Comparison of ENCODE assay signal across 27 cellular contexts in genomic region chr3:53221827-53222182, GRCh38. TPM values are rescaled to one million over a fixed set of nuclear protein-coding genes. Genes with fewer than 3 reads are reported as not detected.
DNase-seq lines count a peak whose midpoint lies in the region; ATAC-seq and TF ChIP-seq lines count a peak whose summit lies in the region.
"Had no signal": no experiment of that assay in that cellular context is flagged by ENCODE, and none has a peak within 500 bp of the region (broad histone marks: within the 10 kb centered on the region; RNA-seq: fewer than 3 reads in every experiment).

No MANE protein-coding gene starts in this region.

- no peaks in the 10 kb centered on the region for H3K9me3 Mint-ChIP-seq in MCF 10A (ENCODE audit: unreplicated experiment)
- no peaks in the 10 kb centered on the region for H3K9me3 Mint-ChIP-seq in stimulated activated naive B cell treated with anti-CD40 and anti-IgM and Interleukin-4, amounts not matched to agents 10 μg/mL and 1 μg/mL and 100 μg/mL, for 72 hours
- H3K9me3 Mint-ChIP-seq: activated T-helper 17 cell treated with anti-CD3 and anti-CD28 coated beads, Interleukin-2, amount 50 U/mL, for 72 hours; H9 had no signal

- no peak overlapping the region for H3K4me2 ChIP-seq in mammary epithelial cell (ENCODE audit: insufficient read depth, low read depth, low read length)

- H3K36me3 ChIP-seq in mammary epithelial cell (ENCODE audit: insufficient read depth, low read length) (peaks cover 26% of the 10 kb centered on the region), mesodermal cell (ENCODE audit: control insufficient read depth, insufficient read depth, low read length) (peaks cover 43% of the 10 kb centered on the region)

- H3K27me3 Mint-ChIP-seq in MCF 10A (ENCODE audit: insufficient read depth, unreplicated experiment) (no peaks in the 10 kb centered on the region), T-helper 17 cell (no peaks in the 10 kb centered on the region)
- no peaks in the 10 kb centered on the region for H3K27me3 Mint-ChIP-seq in stimulated activated naive B cell treated with anti-CD40 and anti-IgM and Interleukin-4, amounts not matched to agents 10 μg/mL and 1 μg/mL and 100 μg/mL, for 72 hours
- H3K27me3 Mint-ChIP-seq: activated naive CD8-positive, alpha-beta T cell; activated T-helper 17 cell treated with anti-CD3 and anti-CD28 coated beads, Interleukin-2, amount 50 U/mL, for 72 hours had no signal

- H3K9me3 ChIP-seq in mammary epithelial cell (replicated peaks; ENCODE audit: insufficient read depth, low read length) (no peaks in the 10 kb centered on the region), T-helper 17 cell (ENCODE audit: control insufficient read depth, low read length, poor library complexity, severe bottlenecking) (no peaks in the 10 kb centered on the region), mesodermal cell (ENCODE audit: control insufficient read depth, low read length) (no peaks in the 10 kb centered on the region)
- H3K9me3 ChIP-seq: BE2C, sigmoid colon, transverse colon had no signal

- peaks cover 2% of the 10 kb centered on the region for H4K20me1 ChIP-seq in mammary epithelial cell (ENCODE audit: insufficient read depth, low read length)

- no peak overlapping the region for H3K4me3 ChIP-seq in mammary epithelial cell (replicated peaks in 1 of 3; ENCODE audit: insufficient read depth in 1 of 3, low read depth in 2 of 3, low read length in 3 of 3)
- no peak overlapping the region for H3K4me3 ChIP-seq in mesodermal cell (ENCODE audit: extremely low read depth, insufficient read depth, low read length, poor library complexity, severe bottlenecking)
- H3K4me3 ChIP-seq: GM12878, sigmoid colon, transverse colon had no signal

- H3K27ac ChIP-seq in mammary epithelial cell (ENCODE audit: insufficient read depth, low read depth, low read length) (no peak overlapping the region), mesodermal cell (ENCODE audit: low read depth, low read length, severe bottlenecking) (peak overlapping the region; percentile 67)
- H3K27ac ChIP-seq: transverse colon had no signal

- peaks cover 5% of the 10 kb centered on the region for H3K79me2 ChIP-seq in mammary epithelial cell (ENCODE audit: insufficient read depth, low read length)

- dilution Hi-C loops in mammary epithelial cell (cut with HindIII; ENCODE audit: low sequenced_read_pairs), result no loop called here

- no peaks in the 10 kb centered on the region for H3K4me1 Mint-ChIP-seq in MCF 10A (ENCODE audit: insufficient read depth, unreplicated experiment)
- peaks cover 3% of the 10 kb centered on the region for H3K4me1 Mint-ChIP-seq in T-helper 17 cell
- peaks cover 4 to 10% of the 10 kb centered on the region in 2 donors for H3K4me1 Mint-ChIP-seq in stimulated activated naive B cell treated with anti-CD40 and anti-IgM and Interleukin-4, amounts not matched to agents 10 μg/mL and 1 μg/mL and 100 μg/mL, for 72 hours

- TF ChIP-seq CTCF in MCF 10A (IDR thresholded peaks at IDR 0.05; ENCODE audit: unreplicated experiment), result no peak
- no peak for TF ChIP-seq CTCF in mammary epithelial cell (conservative IDR thresholded peaks at IDR 0.05 in 1 of 2, IDR thresholded peaks at IDR 0.05 in 1 of 2; ENCODE audit: extremely low read depth in 1 of 2, insufficient read depth in 1 of 2, low read depth in 1 of 2, low read length in 2 of 2)

- H3K27ac Mint-ChIP-seq in MCF 10A (ENCODE audit: low read depth, unreplicated experiment), result peak overlapping the region; percentile 31
- peak overlapping the region; percentile 6 for H3K27ac Mint-ChIP-seq in T-helper 17 cell
- H3K27ac Mint-ChIP-seq in stimulated activated naive B cell treated with anti-CD40 and anti-IgM and Interleukin-4, amounts not matched to agents 10 μg/mL and 1 μg/mL and 100 μg/mL, for 72 hours, result peak overlapping the region; percentile 71
- H3K27ac Mint-ChIP-seq: activated T-helper 17 cell treated with anti-CD3 and anti-CD28 coated beads, Interleukin-2, amount 50 U/mL, for 72 hours had no signal

- no peak overlapping the region for H3K4me3 Mint-ChIP-seq in MCF 10A (ENCODE audit: unreplicated experiment)
- H3K4me3 Mint-ChIP-seq in T-helper 17 cell, result no peak overlapping the region
- no peak overlapping the region for H3K4me3 Mint-ChIP-seq in stimulated activated naive B cell treated with anti-CD40 and anti-IgM and Interleukin-4, amounts not matched to agents 10 μg/mL and 1 μg/mL and 100 μg/mL, for 72 hours
- H3K4me3 Mint-ChIP-seq: activated naive CD8-positive, alpha-beta T cell; activated T-helper 17 cell treated with anti-CD3 and anti-CD28 coated beads, Interleukin-2, amount 50 U/mL, for 72 hours; H9 had no signal

- ATAC-seq in T-helper 17 cell (no peak), HG03354 (IDR thresholded peaks at IDR 0.05; ENCODE audit: poor library complexity, severe bottlenecking, unreplicated experiment) (no peak), HG02973 (IDR thresholded peaks at IDR 0.05; ENCODE audit: unreplicated experiment) (no peak), HG03139 (IDR thresholded peaks at IDR 0.05; ENCODE audit: unreplicated experiment) (no peak)
- no peak for ATAC-seq in stimulated activated naive B cell treated with anti-CD40 and anti-IgM and Interleukin-4, amounts not matched to agents 10 μg/mL and 1 μg/mL and 100 μg/mL, for 72 hours (replicated peaks)
- ATAC-seq: activated T-helper 17 cell treated with anti-CD3 and anti-CD28 coated beads, Interleukin-2, amount 50 U/mL, for 72 hours; GM12878; left colon had no signal

- 93% methylated on average over 3 of the region's 3 CpGs for WGBS in mammary epithelial cell (ENCODE audit: low coverage, missing lambda C conversion rate)
- WGBS in mesodermal cell (ENCODE audit: insufficient coverage in 2 of 2), 2 experiments, result 100% methylated on average over 1 to 2 of the region's 3 CpGs

- BruUV-seq in MCF 10A (replicated peaks; lab: Mats Ljungman, UMichigan) (no TSS peak), mammary epithelial cell (replicated peaks; lab: Mats Ljungman, UMichigan) (no TSS peak)

- H3K36me3 Mint-ChIP-seq in MCF 10A (ENCODE audit: insufficient read depth, unreplicated experiment), result peaks cover 38% of the 10 kb centered on the region
- no peaks in the 10 kb centered on the region for H3K36me3 Mint-ChIP-seq in T-helper 17 cell (ENCODE audit: low read depth)
- peaks cover 35 to 56% of the 10 kb centered on the region in 2 donors for H3K36me3 Mint-ChIP-seq in stimulated activated naive B cell treated with anti-CD40 and anti-IgM and Interleukin-4, amounts not matched to agents 10 μg/mL and 1 μg/mL and 100 μg/mL, for 72 hours
- H3K36me3 Mint-ChIP-seq: activated naive CD8-positive, alpha-beta T cell had no signal

- H3K4me1 ChIP-seq in mammary epithelial cell (ENCODE audit: insufficient read depth, low read length) (no peaks in the 10 kb centered on the region), mesodermal cell (ENCODE audit: control insufficient read depth, insufficient read depth, low read length, poor library complexity, severe bottlenecking) (no peaks in the 10 kb centered on the region)
- H3K4me1 ChIP-seq: BE2C, transverse colon had no signal

- CTCF ChIA-PET in MCF 10A (lab: Yijun Ruan, JAX) (interaction anchor here (0.6 to 4.0 kb wide), 6 partner anchors 10 to 544 kb away, joined by 3 to 30 read pairs (median 10); no protein-coding TSS in a partner anchor), mammary epithelial cell (lab: Charles Lee; ENCODE audit: low non-redundant PET) (no interaction called here)

- H3K9ac ChIP-seq in mammary epithelial cell (ENCODE audit: insufficient read depth, low read length), result no peak overlapping the region

- DNase-seq in MCF 10A (ENCODE audit: unreplicated experiment) (no peak), mammary epithelial cell (no peak), T-helper 17 cell (no peak)
- no peak for DNase-seq in stimulated activated naive B cell treated with anti-CD40 and anti-IgM and Interleukin-4, amounts not matched to agents 10 μg/mL and 1 μg/mL and 100 μg/mL, for 72 hours
- DNase-seq: activated CD4-positive, alpha-beta T cell treated with anti-CD3 and anti-CD28 coated beads, Interleukin-2, amount 50 U/mL, for 48 hours; activated CD4-positive, CD25-positive, alpha-beta regulatory T cell; activated CD8-positive, alpha-beta memory T cell treated with anti-CD3 and anti-CD28 coated beads, Interleukin-2, amount 50 U/mL, for 48 hours; BE2C; DMS153; effector CD8-positive, alpha-beta T cell; H9; hypothalamus; Karpas-422; NCI-H1417; NCI-H748 treated with DMSO at 0.1 percent for 48 hours; sigmoid colon; stimulated activated CD4-positive, alpha-beta T cell treated with anti-CD3 and anti-CD28 coated beads, Interleukin-4, amount 100 ng/mL, for 1 hour; T-helper 1 cell; transverse colon had no signal

- H2AFZ ChIP-seq in mammary epithelial cell (ENCODE audit: low read depth, low read length), result no peak overlapping the region

- no peaks in the 10 kb centered on the region for H3K27me3 ChIP-seq in mammary epithelial cell (ENCODE audit: insufficient read depth, low read length)
- H3K27me3 ChIP-seq: BE2C, sigmoid colon, transverse colon had no signal

- POLR2A ChIA-PET in MCF 10A (lab: Yijun Ruan, JAX), result interaction anchor here (0.6 to 1.1 kb wide), 4 partner anchors 12 to 52 kb away, joined by 3 to 4 read pairs (median 3); no protein-coding TSS in a partner anchor

- intact Hi-C loops in MCF 10A (cut with micrococcal nuclease), result no loop called here
- intact Hi-C loops in mammary epithelial cell (cut with micrococcal nuclease), result loop anchor here (2.0 to 10.0 kb wide), 2 partner anchors 77 to 493 kb away; no protein-coding TSS in a partner anchor

- in situ Hi-C loops in mammary epithelial cell (cut with MboI; ENCODE audit: low sequenced_read_pairs in 2 of 2), result no loop called here

RNA-seq across cellular contexts. Expression of gene TKT, which starts 34.0 kb away (rescaled TPM):
- total RNA-seq in MCF 10A (2022), result 179 and 326 TPM in 2 replicates
- 100 to 1,000 TPM; 545 to 600 TPM for total RNA-seq in mammary epithelial cell
- polyA plus RNA-seq in mammary epithelial cell, result 437 TPM
- 384 TPM for polyA minus RNA-seq in mammary epithelial cell
- 100 to 1,000 TPM; 105 to 109 TPM for total RNA-seq in T-helper 17 cell
- 684 TPM for polyA plus RNA-seq in mesodermal cell (2013, experiment 1 of 2)
- polyA plus RNA-seq in mesodermal cell (2013, experiment 2 of 2), result 577 TPM

Comparison
In these comparisons a context has a peak if more than half of its experiments do, and no peak if none do; other contexts are left out.
1. H3K27ac Mint-ChIP-seq: peak in every context shown above with its lines; median percentile 71 in stimulated activated naive B cell treated with anti-CD40 and anti-IgM and Interleukin-4, amounts not matched to agents 10 μg/mL and 1 μg/mL and 100 μg/mL, for 72 hours; 31 in MCF 10A; 6 in T-helper 17 cell.